Comparison of ENCODE assay signal across 30 cellular contexts in genomic region chr12:1064317-1064716, GRCh38.
"Had no signal": no experiment of that assay in that cellular context is flagged by ENCODE, and none has a peak within 500 bp of the region (broad histone marks: within the 10 kb centered on the region; RNA-seq: fewer than 3 reads in every experiment).

No MANE protein-coding gene starts in this region.

- H3K4me1 Mint-ChIP-seq: nephron, neural progenitor cell had no signal

- H3K4me3 Mint-ChIP-seq: natural killer cell; nephron; neural progenitor cell; stimulated activated naive B cell treated with anti-CD40 and anti-IgM and Interleukin-4, amounts not matched to agents 10 μg/mL and 1 μg/mL and 100 μg/mL, for 72 hours; stimulated activated naive CD8-positive, alpha-beta T cell treated with anti-CD3 and anti-CD28 coated beads, Interleukin-15, Interleukin-2, amounts not matched to agents 100 ng/mL and 50 ng/mL, for 24 hours had no signal

- H3K27me3 Mint-ChIP-seq: progenitor cell of endocrine pancreas; stimulated activated naive B cell treated with anti-CD40 and anti-IgM and Interleukin-4, amounts not matched to agents 10 μg/mL and 1 μg/mL and 100 μg/mL, for 72 hours; stimulated activated naive CD8-positive, alpha-beta T cell treated with anti-CD3 and anti-CD28 coated beads, Interleukin-15, Interleukin-2, amounts not matched to agents 100 ng/mL and 50 ng/mL, for 24 hours had no signal

- H3K9me3 ChIP-seq: ovary, thyroid gland had no signal

- H2AFZ ChIP-seq: neural progenitor cell, parathyroid adenoma had no signal

- H3K27ac Mint-ChIP-seq: natural killer cell; nephron; neural progenitor cell; progenitor cell of endocrine pancreas; stimulated activated naive B cell treated with anti-CD40 and anti-IgM and Interleukin-4, amounts not matched to agents 10 μg/mL and 1 μg/mL and 100 μg/mL, for 72 hours; stimulated activated naive CD8-positive, alpha-beta T cell treated with anti-CD3 and anti-CD28 coated beads, Interleukin-15, Interleukin-2, amounts not matched to agents 100 ng/mL and 50 ng/mL, for 24 hours had no signal

- H3K4me2 ChIP-seq: neural progenitor cell, smooth muscle cell had no signal

- H3K36me3 ChIP-seq: neural progenitor cell, ovary, stomach, thoracic aorta, thyroid gland, upper lobe of left lung had no signal

- H3K27ac ChIP-seq: neural progenitor cell, ovary, parathyroid adenoma, psoas muscle, skin epidermis, spleen, stomach, thoracic aorta, thyroid gland, tibial nerve, upper lobe of left lung, vagina had no signal

- H3K4me3 ChIP-seq: neural progenitor cell, ovary, psoas muscle, skin epidermis, smooth muscle cell, spleen, stomach, thoracic aorta, thyroid gland, tibial nerve, upper lobe of left lung, vagina had no signal

- DNase-seq: natural killer cell; occipital lobe; ovary; posterior cingulate gyrus; psoas muscle; right cardiac atrium; spleen; stimulated activated CD4-positive, alpha-beta T cell treated with anti-CD3 and anti-CD28 coated beads, Interleukin-12 subunit alpha, Interleukin-12 subunit beta, amount 100 ng/mL, for 4 hours; stimulated activated CD4-positive, alpha-beta T cell treated with anti-CD3 and anti-CD28 coated beads, Interleukin-1b, Interleukin-23, amount 100 ng/mL, for 48 hours; stimulated activated CD4-positive, alpha-beta T cell treated with anti-CD3 and anti-CD28 coated beads, Interleukin-4, amount 100 ng/mL, for 1 hour; stimulated activated CD4-positive, alpha-beta T cell treated with anti-CD3 and anti-CD28 coated beads, Interleukin-4, amount 100 ng/mL, for 4 hours; stimulated activated CD8-positive, alpha-beta memory T cell treated with anti-CD3 and anti-CD28 coated beads, Interleukin-4, amount 100 ng/mL, for 48 hours; stimulated activated naive B cell treated with anti-CD40 and anti-IgM and Interleukin-4, amounts not matched to agents 10 μg/mL and 1 μg/mL and 100 μg/mL, for 72 hours; stimulated activated naive CD4-positive, alpha-beta T cell treated with Interleukin-2 at 50 U/mL for 16 hours; stomach; thyroid gland; trophoblast cell; upper lobe of left lung had no signal

- ATAC-seq: natural killer cell; psoas muscle; right cardiac atrium; sciatic nerve; stimulated activated naive B cell treated with anti-CD40 and anti-IgM and Interleukin-4, amounts not matched to agents 10 μg/mL and 1 μg/mL and 100 μg/mL, for 72 hours had no signal

- H3K4me1 ChIP-seq: neural progenitor cell, parathyroid adenoma, spleen, stomach, thyroid gland, tibial nerve, upper lobe of left lung, vagina had no signal

- FAIRE-seq: urothelium cell line had no signal

- H3K27me3 ChIP-seq: neural progenitor cell, ovary, spleen, stomach, thyroid gland, tibial nerve, upper lobe of left lung, vagina had no signal

- H3K9ac ChIP-seq: neural progenitor cell, parathyroid adenoma had no signal
